8 cellular contexts compared by ENCODE assay signal in the genomic region with DNA sequence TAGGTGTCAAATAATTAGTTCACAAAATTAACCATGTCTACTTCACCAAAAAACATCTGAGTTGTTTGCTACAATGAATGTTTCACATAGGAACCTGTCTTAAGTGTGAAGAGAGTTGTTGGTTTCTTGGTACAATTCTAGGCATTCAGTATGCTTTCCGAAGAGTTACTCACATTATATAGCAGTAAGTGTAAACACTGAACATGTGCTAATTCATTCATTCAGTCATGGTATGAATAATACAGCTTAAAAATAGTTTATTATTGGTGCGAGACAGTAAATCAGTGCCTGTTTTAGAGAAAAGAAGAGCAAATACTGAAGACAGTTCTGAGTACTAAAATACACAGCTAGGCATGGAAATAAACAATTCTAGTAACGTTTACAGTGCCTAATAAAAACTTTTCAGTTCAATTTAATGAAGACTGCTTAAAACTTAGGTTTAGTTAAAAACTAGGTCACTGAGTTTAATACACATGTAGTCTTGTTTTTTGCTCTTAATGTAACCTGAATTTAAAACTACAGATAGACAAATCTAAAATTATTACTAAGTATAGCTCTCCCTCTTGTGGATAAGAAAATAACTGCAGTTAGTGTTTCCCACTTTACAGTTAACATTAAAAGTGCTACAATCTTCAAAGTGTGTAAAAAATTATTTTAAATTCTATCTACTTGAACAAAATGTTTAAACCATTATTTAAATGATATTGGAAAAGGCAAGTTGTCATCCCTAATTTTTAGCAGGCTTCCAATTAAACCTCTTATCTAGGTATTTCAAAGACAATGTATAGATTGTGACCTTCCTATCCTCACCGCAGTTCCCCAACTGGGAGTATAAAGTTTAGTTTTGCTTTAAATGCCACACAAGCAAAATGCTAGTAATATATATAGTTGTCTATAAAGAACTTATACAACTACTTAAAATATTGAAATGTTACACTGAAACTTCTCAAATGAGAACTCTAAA. TPM values are rescaled to one million over a fixed set of nuclear protein-coding genes. Genes with fewer than 3 reads are reported as not detected.
DNase-seq lines count a peak whose midpoint lies in the region; ATAC-seq and TF ChIP-seq lines count a peak whose summit lies in the region.

No MANE protein-coding gene starts in this region.

- no peaks in the 10 kb centered on the region for H3K27me3 Mint-ChIP-seq in CD4-positive, CD25-positive, alpha-beta regulatory T cell
- H3K27me3 Mint-ChIP-seq in endodermal cell (ENCODE audit: insufficient read depth): no peaks in the 10 kb centered on the region

- DNase-seq in CD4-positive, CD25-positive, alpha-beta regulatory T cell: peak in 2 of 3 donors; percentile 57 to 58
- no peak for DNase-seq in endodermal cell
- DNase-seq in osteoblast (ENCODE audit: insufficient read length, low spot score, missing footprints): no peak

- H3K27me3 ChIP-seq in CD4-positive, CD25-positive, alpha-beta regulatory T cell (ENCODE audit: control insufficient read depth, insufficient read depth, low read length): no peaks in the 10 kb centered on the region
- no peaks in the 10 kb centered on the region for H3K27me3 ChIP-seq in OCI-LY1 (ENCODE audit: insufficient read depth, low read length)
- no peaks in the 10 kb centered on the region for H3K27me3 ChIP-seq in endodermal cell (ENCODE audit: control insufficient read depth, insufficient read depth, low read length, poor library complexity, severe bottlenecking)
- no peaks in the 10 kb centered on the region for H3K27me3 ChIP-seq in osteoblast (ENCODE audit: insufficient read depth, low read length)

- no peaks in the 10 kb centered on the region for H3F3A ChIP-seq in OCI-LY1 (ENCODE audit: insufficient read depth, low read length)

- 89 to 100% methylated on average over 1 to 3 of the region's 4 CpGs for WGBS in endodermal cell (ENCODE audit: insufficient coverage in 1 of 2, insufficient read length in 1 of 2), 2 experiments

- no peak overlapping the region for H3K27ac ChIP-seq in CD4-positive, CD25-positive, alpha-beta regulatory T cell (ENCODE audit: insufficient read depth, low read length, poor library complexity, severe bottlenecking)
- H3K27ac ChIP-seq in OCI-LY1 (ENCODE audit: low read depth, low read length, poor library complexity, severe bottlenecking) (no peak overlapping the region), endodermal cell (ENCODE audit: low read depth, low read length) (no peak overlapping the region), osteoblast (ENCODE audit: low read depth, low read length) (no peak overlapping the region)

- H3K4me3 Mint-ChIP-seq in CD4-positive, CD25-positive, alpha-beta regulatory T cell: no peak overlapping the region
- no peak overlapping the region for H3K4me3 Mint-ChIP-seq in endodermal cell

- H3K9me2 ChIP-seq in OCI-LY1 (ENCODE audit: low read depth, low read length): no peaks in the 10 kb centered on the region

- no peaks in the 10 kb centered on the region for H3K9me3 ChIP-seq in CD4-positive, CD25-positive, alpha-beta regulatory T cell (ENCODE audit: control insufficient read depth in 2 of 2, low read length in 2 of 2)
- H3K9me3 ChIP-seq in OCI-LY1 (ENCODE audit: low read length) (no peaks in the 10 kb centered on the region), endodermal cell (ENCODE audit: control insufficient read depth, low read length) (no peaks in the 10 kb centered on the region), osteoblast (ENCODE audit: low read depth, low read length) (no peaks in the 10 kb centered on the region)

- H3K4me1 ChIP-seq in CD4-positive, CD25-positive, alpha-beta regulatory T cell (ENCODE audit: control insufficient read depth, insufficient read depth, low read length, poor library complexity, severe bottlenecking): peaks cover 12% of the 10 kb centered on the region
- no peaks in the 10 kb centered on the region for H3K4me1 ChIP-seq in OCI-LY1 (ENCODE audit: insufficient read depth, low read length, severe bottlenecking)
- H3K4me1 ChIP-seq in endodermal cell (ENCODE audit: control insufficient read depth, insufficient read depth, low read length): no peaks in the 10 kb centered on the region
- H3K4me1 ChIP-seq in osteoblast (ENCODE audit: insufficient read depth, low read length): peaks cover 2% of the 10 kb centered on the region

- no peak overlapping the region for H2AFZ ChIP-seq in OCI-LY1 (ENCODE audit: low read length)
- H2AFZ ChIP-seq in osteoblast (ENCODE audit: low read length): no peak overlapping the region

- H3K4me3 ChIP-seq in CD4-positive, CD25-positive, alpha-beta regulatory T cell (ENCODE audit: low read depth, low read length): no peak overlapping the region
- H3K4me3 ChIP-seq in OCI-LY1 (ENCODE audit: low read depth, low read length, poor library complexity, severe bottlenecking) (no peak overlapping the region), endodermal cell (ENCODE audit: low read length) (no peak overlapping the region), osteoblast (ENCODE audit: insufficient read depth, low read length) (no peak overlapping the region)

- peaks cover 9% of the 10 kb centered on the region for H3K36me3 Mint-ChIP-seq in CD4-positive, CD25-positive, alpha-beta regulatory T cell
- peaks cover 11% of the 10 kb centered on the region for H3K36me3 Mint-ChIP-seq in endodermal cell (ENCODE audit: low read depth)

- H3K79me2 ChIP-seq in OCI-LY1 (ENCODE audit: insufficient read depth, low read length) (no peaks in the 10 kb centered on the region), osteoblast (ENCODE audit: insufficient read depth, low read length) (no peaks in the 10 kb centered on the region)

- peaks cover 22% of the 10 kb centered on the region for H3K36me3 ChIP-seq in CD4-positive, CD25-positive, alpha-beta regulatory T cell (ENCODE audit: control insufficient read depth, insufficient read depth, low read length)
- H3K36me3 ChIP-seq in OCI-LY1 (ENCODE audit: insufficient read depth, low read length): peaks cover 20% of the 10 kb centered on the region; the same call in 1 of the 2 replicates
- peaks cover 31% of the 10 kb centered on the region for H3K36me3 ChIP-seq in endodermal cell (ENCODE audit: control insufficient read depth, insufficient read depth, low read length)
- peaks cover 33% of the 10 kb centered on the region for H3K36me3 ChIP-seq in osteoblast (ENCODE audit: insufficient read depth, low read length)

- H3K9ac ChIP-seq in OCI-LY1 (ENCODE audit: low read length) (no peak overlapping the region), endodermal cell (ENCODE audit: extremely low read depth, low read length, poor library complexity, severe bottlenecking) (no peak overlapping the region)

- TF ChIP-seq CTCF in OCI-LY1 (IDR thresholded peaks at IDR 0.05; ENCODE audit: low read length): peak; percentile 71
- peak; percentile 89 for TF ChIP-seq CTCF in endodermal cell (conservative IDR thresholded peaks at IDR 0.05)
- TF ChIP-seq CTCF in osteoblast (IDR thresholded peaks at IDR 0.05; ENCODE audit: extremely low read depth, low read depth, low read length): peak; percentile 68

- H3K4me1 Mint-ChIP-seq in CD4-positive, CD25-positive, alpha-beta regulatory T cell: peaks cover 3 to 15% (median 8%) of the 10 kb centered on the region in 4 donors
- H3K4me1 Mint-ChIP-seq in endodermal cell: peaks cover 5% of the 10 kb centered on the region

- no peaks in the 10 kb centered on the region for H4K20me1 ChIP-seq in OCI-LY1 (ENCODE audit: insufficient read depth, low read length)
- H4K20me1 ChIP-seq in osteoblast (ENCODE audit: insufficient read depth, low read length): no peaks in the 10 kb centered on the region

- ATAC-seq in CD4-positive, CD25-positive, alpha-beta regulatory T cell (ENCODE audit: low read depth in 2 of 2): peak; percentile 51 to 52
- peak; percentile 51 for ATAC-seq in GM21526 (IDR thresholded peaks at IDR 0.05; ENCODE audit: low FRiP score, unreplicated experiment)
- ATAC-seq in GM19035 (IDR thresholded peaks at IDR 0.05; ENCODE audit: unreplicated experiment): no peak
- ATAC-seq in GM21423 (IDR thresholded peaks at IDR 0.05; ENCODE audit: unreplicated experiment): no peak
- no peak for ATAC-seq in HG03139 (IDR thresholded peaks at IDR 0.05; ENCODE audit: unreplicated experiment)

- H3K4me2 ChIP-seq in OCI-LY1 (ENCODE audit: low read length) (no peak overlapping the region), osteoblast (ENCODE audit: insufficient read depth, low read length) (no peak overlapping the region)

- no peak overlapping the region for H3K27ac Mint-ChIP-seq in CD4-positive, CD25-positive, alpha-beta regulatory T cell
- no peak overlapping the region for H3K27ac Mint-ChIP-seq in endodermal cell

- H3K9me3 Mint-ChIP-seq in CD4-positive, CD25-positive, alpha-beta regulatory T cell: no peaks in the 10 kb centered on the region
- H3K9me3 Mint-ChIP-seq in endodermal cell: no peaks in the 10 kb centered on the region

RNA-seq across cellular contexts. Expression of gene ZCWPW2, which starts 20.1 kb away (rescaled TPM):
- total RNA-seq in CD4-positive, CD25-positive, alpha-beta regulatory T cell: 0.37 TPM
- polyA plus RNA-seq in CD4-positive, CD25-positive, alpha-beta regulatory T cell: 1 to 10 TPM in 1 of 4 donors, under 1 TPM in 3; 0.70 to 1.2 (median 0.97) TPM
- total RNA-seq in endodermal cell: under 1 TPM in 1 of 2 donors, not detected in 1; 0.82 TPM
- polyA plus RNA-seq in endodermal cell (2013, experiment 1 of 2): 1.2 TPM
- polyA plus RNA-seq in endodermal cell (2013, experiment 2 of 2): 1.1 TPM
- 0.36 and 0.88 TPM in 2 replicates for total RNA-seq in osteoblast

RNA-seq across cellular contexts. Expression of gene AZI2, which starts 20.2 kb away (rescaled TPM):
- total RNA-seq in CD4-positive, CD25-positive, alpha-beta regulatory T cell: 27.0 TPM
- polyA plus RNA-seq in CD4-positive, CD25-positive, alpha-beta regulatory T cell: 10 to 100 TPM; 60.4 to 65.9 (median 62.2) TPM
- 10 to 100 TPM; 51.9 to 54.9 TPM for total RNA-seq in endodermal cell
- polyA plus RNA-seq in endodermal cell (2013, experiment 1 of 2): 83.0 TPM
- polyA plus RNA-seq in endodermal cell (2013, experiment 2 of 2): 72.6 TPM
- total RNA-seq in osteoblast: 149 and 215 TPM in 2 replicates

Comparison
In these comparisons a context has a peak if more than half of its experiments do, and no peak if none do; other contexts are left out.
1. ATAC-seq: peak in CD4-positive, CD25-positive, alpha-beta regulatory T cell (2 of 2) and GM21526 (single experiment); none in GM19035 (single experiment), GM21423 (single experiment) and HG03139 (single experiment).
2. DNase-seq: peak in CD4-positive, CD25-positive, alpha-beta regulatory T cell (2 of 3); none in endodermal cell (single experiment) and osteoblast (single experiment).
3. Peak in every context shown above with its lines, with median percentiles within 50 percentile points of each other: CTCF ChIP-seq.